ENCODE assay signal across 8 cellular contexts in genomic region chr1:40373323-40374283, GRCh38. TPM values are rescaled to one million over a fixed set of nuclear protein-coding genes. Genes with fewer than 3 reads are reported as not detected.
A peak's percentile ranks its signal among the peaks of the same experiment; 100 is the strongest.
DNase-seq lines count a peak whose midpoint lies in the region; ATAC-seq and TF ChIP-seq lines count a peak whose summit lies in the region.

TSS of gene SMAP2 (plus strand) at chr1:40373727. CDS start at chr1:40374121, 394 bp downstream.

- H3K9me3 Mint-ChIP-seq in activated naive CD8-positive, alpha-beta T cell treated with anti-CD3 and anti-CD28 coated beads, Interleukin-2, amount 50 U/mL, for 24 hours, result no peaks in the 10 kb centered on the region

- H3K36me3 Mint-ChIP-seq in activated naive CD8-positive, alpha-beta T cell treated with anti-CD3 and anti-CD28 coated beads, Interleukin-2, amount 50 U/mL, for 24 hours (ENCODE audit: low read depth), result peaks cover 32% of the 10 kb centered on the region

- H2AFZ ChIP-seq in parathyroid adenoma, result peak within 1 kb of the TSS; percentile 89

- no peaks in the 10 kb centered on the region for H3K36me3 ChIP-seq in parathyroid adenoma (ENCODE audit: control insufficient read depth, insufficient read depth, low read length)
- no peaks in the 10 kb centered on the region for H3K36me3 ChIP-seq in tibial artery

- H3K27me3 Mint-ChIP-seq in activated naive CD8-positive, alpha-beta T cell treated with anti-CD3 and anti-CD28 coated beads, Interleukin-2, amount 50 U/mL, for 24 hours, result no peaks in the 10 kb centered on the region

- peaks cover 54% of the 10 kb centered on the region for H3K4me1 Mint-ChIP-seq in activated naive CD8-positive, alpha-beta T cell treated with anti-CD3 and anti-CD28 coated beads, Interleukin-2, amount 50 U/mL, for 24 hours

- DNase-seq in GM12865 (ENCODE audit: low read depth) (peak; percentile 98), NCI-H1436 (lab: John Stamatoyannopoulos, UW) (peak; percentile 95), SW480 (ENCODE audit: low spot score) (peak; percentile 92), Right ventricle myocardium superior (peak; percentile 97), tibial artery (peak; percentile 96 to 98)
- DNase-seq in activated naive CD8-positive, alpha-beta T cell treated with anti-CD3 and anti-CD28 coated beads, Interleukin-2, amount 50 U/mL, for 24 hours, result peak; percentile 98

- ATAC-seq in HG02763 (IDR thresholded peaks at IDR 0.05; ENCODE audit: unreplicated experiment) (peak; percentile 88), Right ventricle myocardium superior (ENCODE audit: poor library complexity) (peak; percentile 100)
- peak; percentile 82 for ATAC-seq in activated naive CD8-positive, alpha-beta T cell treated with anti-CD3 and anti-CD28 coated beads, Interleukin-2, amount 50 U/mL, for 24 hours

- TF ChIP-seq CTCF in GM12865 (IDR thresholded peaks at IDR 0.05; ENCODE audit: insufficient read depth, low read depth, low read length, missing control alignments), result no peak
- TF ChIP-seq CTCF in parathyroid adenoma (IDR thresholded peaks at IDR 0.05), result no peak
- no peak for TF ChIP-seq CTCF in tibial artery (IDR thresholded peaks at IDR 0.05)

- H3K9ac ChIP-seq in parathyroid adenoma, result peak within 1 kb of the TSS; percentile 63

- peak within 1 kb of the TSS; percentile 99 for H3K4me3 Mint-ChIP-seq in activated naive CD8-positive, alpha-beta T cell treated with anti-CD3 and anti-CD28 coated beads, Interleukin-2, amount 50 U/mL, for 24 hours

- peak within 1 kb of the TSS; percentile 87 for H3K4me2 ChIP-seq in parathyroid adenoma (ENCODE audit: low read length)

- no peaks in the 10 kb centered on the region for H3K4me1 ChIP-seq in parathyroid adenoma
- H3K4me1 ChIP-seq in tibial artery, result peaks cover 0 to 16% (median 14%) of the 10 kb centered on the region in 4 donors

- H3K27me3 ChIP-seq in parathyroid adenoma (ENCODE audit: control insufficient read depth, insufficient read depth, low read length), result no peaks in the 10 kb centered on the region
- no peaks in the 10 kb centered on the region for H3K27me3 ChIP-seq in tibial artery

- intact Hi-C loops in Right ventricle myocardium superior (cut with DNase I), result no loop called here
- intact Hi-C loops in tibial artery (cut with DNase I; ENCODE audit: low total_unique reads), result no loop called here

- H3K79me2 ChIP-seq in parathyroid adenoma, result peaks cover 3% of the 10 kb centered on the region

- peak within 1 kb of the TSS; percentile 98 for H3K27ac Mint-ChIP-seq in activated naive CD8-positive, alpha-beta T cell treated with anti-CD3 and anti-CD28 coated beads, Interleukin-2, amount 50 U/mL, for 24 hours

- H3K9me3 ChIP-seq in parathyroid adenoma (ENCODE audit: control insufficient read depth, low read length) (no peaks in the 10 kb centered on the region), tibial artery (no peaks in the 10 kb centered on the region)

- H3K27ac ChIP-seq in parathyroid adenoma, result peak within 1 kb of the TSS; percentile 66
- H3K27ac ChIP-seq in tibial artery, result peak within 1 kb of the TSS; percentile 94 to 98

- H3K4me3 ChIP-seq in GM12865 (ENCODE audit: low read depth, low read length) (peak within 1 kb of the TSS; percentile 92), parathyroid adenoma (ENCODE audit: low read depth, low read length) (peak within 1 kb of the TSS; percentile 76), tibial artery (peak within 1 kb of the TSS; percentile 97 to 98)

RNA-seq across cellular contexts. Expression of gene SMAP2, which starts in this region (rescaled TPM):
- total RNA-seq in Right ventricle myocardium superior, result 13.4 TPM

Comparison
In these comparisons a context has a peak if more than half of its experiments do, and no peak if none do; other contexts are left out.
1. Peak in every context shown above with its lines: DNase-seq, ATAC-seq, H3K4me3 ChIP-seq and H3K27ac ChIP-seq.